In genomic region chr1:40808444-40808843, GRCh38 we compare ENCODE assay signal across 29 cellular contexts. TPM values are rescaled to one million over a fixed set of nuclear protein-coding genes. Genes with fewer than 3 reads are reported as not detected.
A peak's percentile ranks its signal among the peaks of the same experiment; 100 is the strongest.
DNase-seq lines count a peak whose midpoint lies in the region; ATAC-seq lines count a peak whose summit lies in the region.
"Had no signal": no experiment of that assay in that cellular context is flagged by ENCODE, and none has a peak within 500 bp of the region (broad histone marks: within the 10 kb centered on the region; RNA-seq: fewer than 3 reads in every experiment).

No MANE protein-coding gene starts in this region.

- H3K4me1 Mint-ChIP-seq in activated naive CD8-positive, alpha-beta T cell treated with anti-CD3 and anti-CD28 coated beads for 36 hours, result peaks cover 15% of the 10 kb centered on the region
- H3K4me1 Mint-ChIP-seq in activated naive CD8-positive, alpha-beta T cell treated with anti-CD3 and anti-CD28 coated beads, Interleukin-2, amount 50 U/mL, for 24 hours, result peaks cover 20% of the 10 kb centered on the region
- H3K4me1 Mint-ChIP-seq in dendritic cell treated with granulocyte-macrophage colony-stimulating factor and Interleukin-4, amounts not matched to agents 40 ng/mL and 50 ng/mL, for 4 days (ENCODE audit: low read depth), result peaks cover 37% of the 10 kb centered on the region
- peaks cover 21% of the 10 kb centered on the region for H3K4me1 Mint-ChIP-seq in stimulated activated effector memory CD8-positive, alpha-beta T cell treated with anti-CD3 and anti-CD28 coated beads, Interleukin-12 subunit alpha, Interleukin-12 subunit beta, amount 100 ng/mL, for 72 hours

- no peaks in the 10 kb centered on the region for H3K9me3 ChIP-seq in Karpas-422 (ENCODE audit: low read length)
- H3K9me3 ChIP-seq: gastrocnemius medialis, SJSA1 had no signal

- no peak overlapping the region for H2AFZ ChIP-seq in Karpas-422 (ENCODE audit: low read length)

- no peaks in the 10 kb centered on the region for H3K9me2 ChIP-seq in Karpas-422 (replicated peaks; ENCODE audit: insufficient read depth, low read length)

- peak overlapping the region; percentile 74 for H3K9ac ChIP-seq in Karpas-422 (ENCODE audit: low read length)

- DNase-seq in activated naive CD8-positive, alpha-beta T cell treated with anti-CD3 and anti-CD28 coated beads for 36 hours, result no peak
- no peak for DNase-seq in activated naive CD8-positive, alpha-beta T cell treated with anti-CD3 and anti-CD28 coated beads, Interleukin-2, amount 50 U/mL, for 24 hours
- DNase-seq in Karpas-422 (no peak), cerebellum (ENCODE audit: low spot score) (no peak), sciatic nerve (ENCODE audit: low spot score) (no peak)
- DNase-seq in stimulated activated effector memory CD8-positive, alpha-beta T cell treated with anti-CD3 and anti-CD28 coated beads, Interleukin-12 subunit alpha, Interleukin-12 subunit beta, amount 100 ng/mL, for 72 hours (ENCODE audit: low spot score in 2 of 2), result no peak
- DNase-seq: ACHN; activated CD4-positive, alpha-beta T cell treated with anti-CD3 and anti-CD28 coated beads for 1 hour; activated CD8-positive, alpha-beta memory T cell treated with anti-CD3 and anti-CD28 coated beads for 24 hours; activated naive CD4-positive, alpha-beta T cell treated with anti-CD3 and anti-CD28 coated beads, Interleukin-2, amount 50 U/mL, for 16 hours; activated T-cell treated with anti-CD3 and anti-CD28 coated beads, Interleukin-2, amount 50 U/mL, for 4 hours; anterior cingulate cortex; COR-L47; dermis blood vessel endothelial cell; gastrocnemius medialis; GDM1; H7; IMR-90; naive thymus-derived CD4-positive, alpha-beta T cell; NCI-H1092 treated with DMSO at 0.1 percent for 48 hours; NCI-H187 treated with DMSO at 0.1 percent for 48 hours; NCI-H2227 treated with DMSO at 0.1 percent for 48 hours; NCI-H748 treated with DMSO at 0.1 percent for 48 hours; stimulated activated CD4-positive, alpha-beta T cell treated with anti-CD3 and anti-CD28 coated beads, Interleukin-2, amount 100 ng/mL, for 24 hours had no signal

- no peaks in the 10 kb centered on the region for H3K27me3 Mint-ChIP-seq in activated naive CD8-positive, alpha-beta T cell treated with anti-CD3 and anti-CD28 coated beads for 36 hours
- H3K27me3 Mint-ChIP-seq in activated naive CD8-positive, alpha-beta T cell treated with anti-CD3 and anti-CD28 coated beads, Interleukin-2, amount 50 U/mL, for 24 hours, result no peaks in the 10 kb centered on the region
- peaks cover 35% of the 10 kb centered on the region for H3K27me3 Mint-ChIP-seq in dendritic cell treated with granulocyte-macrophage colony-stimulating factor and Interleukin-4, amounts not matched to agents 40 ng/mL and 50 ng/mL, for 4 days

- peak overlapping the region; percentile 63 for H3K4me3 ChIP-seq in Karpas-422 (ENCODE audit: low read length)
- H3K4me3 ChIP-seq: cardiac muscle cell, gastrocnemius medialis, SJSA1 had no signal

- H3K36me3 ChIP-seq in Karpas-422 (ENCODE audit: insufficient read depth, low read length), result no peaks in the 10 kb centered on the region
- H3K36me3 ChIP-seq: cardiac muscle cell, gastrocnemius medialis, SJSA1 had no signal

- ATAC-seq in activated naive CD8-positive, alpha-beta T cell treated with anti-CD3 and anti-CD28 coated beads, Interleukin-2, amount 50 U/mL, for 24 hours, result no peak
- ATAC-seq in stimulated activated effector memory CD8-positive, alpha-beta T cell treated with anti-CD3 and anti-CD28 coated beads, Interleukin-12 subunit alpha, Interleukin-12 subunit beta, amount 100 ng/mL, for 72 hours, result no peak
- ATAC-seq in HG02642 (IDR thresholded peaks at IDR 0.05; ENCODE audit: poor library complexity, unreplicated experiment), result no peak
- no peak for ATAC-seq in sciatic nerve
- ATAC-seq: gastrocnemius medialis had no signal

- H3K27ac ChIP-seq in Karpas-422 (ENCODE audit: low read length), result peak overlapping the region; percentile 100
- H3K27ac ChIP-seq: gastrocnemius medialis, SJSA1 had no signal

- H3K36me3 Mint-ChIP-seq in activated naive CD8-positive, alpha-beta T cell treated with anti-CD3 and anti-CD28 coated beads for 36 hours, result no peaks in the 10 kb centered on the region
- no peaks in the 10 kb centered on the region for H3K36me3 Mint-ChIP-seq in activated naive CD8-positive, alpha-beta T cell treated with anti-CD3 and anti-CD28 coated beads, Interleukin-2, amount 50 U/mL, for 24 hours (ENCODE audit: low read depth)
- H3K36me3 Mint-ChIP-seq in dendritic cell treated with granulocyte-macrophage colony-stimulating factor and Interleukin-4, amounts not matched to agents 40 ng/mL and 50 ng/mL, for 4 days (ENCODE audit: low read depth), result no peaks in the 10 kb centered on the region
- H3K36me3 Mint-ChIP-seq in stimulated activated effector memory CD8-positive, alpha-beta T cell treated with anti-CD3 and anti-CD28 coated beads, Interleukin-12 subunit alpha, Interleukin-12 subunit beta, amount 100 ng/mL, for 72 hours, result no peaks in the 10 kb centered on the region
- H3K36me3 Mint-ChIP-seq: mesothelial cell of epicardium had no signal

- H3K9me3 Mint-ChIP-seq in activated naive CD8-positive, alpha-beta T cell treated with anti-CD3 and anti-CD28 coated beads for 36 hours, result peaks cover 6% of the 10 kb centered on the region
- H3K9me3 Mint-ChIP-seq in activated naive CD8-positive, alpha-beta T cell treated with anti-CD3 and anti-CD28 coated beads, Interleukin-2, amount 50 U/mL, for 24 hours, result no peaks in the 10 kb centered on the region
- peaks cover 10% of the 10 kb centered on the region for H3K9me3 Mint-ChIP-seq in dendritic cell treated with granulocyte-macrophage colony-stimulating factor and Interleukin-4, amounts not matched to agents 40 ng/mL and 50 ng/mL, for 4 days
- no peaks in the 10 kb centered on the region for H3K9me3 Mint-ChIP-seq in stimulated activated effector memory CD8-positive, alpha-beta T cell treated with anti-CD3 and anti-CD28 coated beads, Interleukin-12 subunit alpha, Interleukin-12 subunit beta, amount 100 ng/mL, for 72 hours
- H3K9me3 Mint-ChIP-seq: activated T-cell treated with anti-CD3 and anti-CD28 coated beads, Interleukin-2, amount 50 U/mL, for 4 hours; mesothelial cell of epicardium had no signal

- H3K4me3 Mint-ChIP-seq in activated naive CD8-positive, alpha-beta T cell treated with anti-CD3 and anti-CD28 coated beads for 36 hours, result no peak overlapping the region
- H3K4me3 Mint-ChIP-seq in activated naive CD8-positive, alpha-beta T cell treated with anti-CD3 and anti-CD28 coated beads, Interleukin-2, amount 50 U/mL, for 24 hours, result no peak overlapping the region
- no peak overlapping the region for H3K4me3 Mint-ChIP-seq in dendritic cell treated with granulocyte-macrophage colony-stimulating factor and Interleukin-4, amounts not matched to agents 40 ng/mL and 50 ng/mL, for 4 days
- no peak overlapping the region for H3K4me3 Mint-ChIP-seq in stimulated activated effector memory CD8-positive, alpha-beta T cell treated with anti-CD3 and anti-CD28 coated beads, Interleukin-12 subunit alpha, Interleukin-12 subunit beta, amount 100 ng/mL, for 72 hours
- H3K4me3 Mint-ChIP-seq: activated T-cell treated with anti-CD3 and anti-CD28 coated beads, Interleukin-2, amount 50 U/mL, for 4 hours; mesothelial cell of epicardium had no signal

- H4K20me1 ChIP-seq in Karpas-422 (ENCODE audit: insufficient read depth, low read depth, low read length), result no peaks in the 10 kb centered on the region

- H3K79me2 ChIP-seq in Karpas-422 (ENCODE audit: low read length), result peaks cover 6% of the 10 kb centered on the region; the same call in 1 of the 2 replicates

- peak overlapping the region; percentile 68 for H3K4me2 ChIP-seq in Karpas-422 (ENCODE audit: low read depth, low read length, poor library complexity, severe bottlenecking)

- H3K27me3 ChIP-seq in Karpas-422 (ENCODE audit: low read length), result no peaks in the 10 kb centered on the region
- H3K27me3 ChIP-seq: cardiac muscle cell, gastrocnemius medialis, SJSA1 had no signal

- H3K4me1 ChIP-seq in Karpas-422 (ENCODE audit: low read length), result peaks cover 80% of the 10 kb centered on the region
- H3K4me1 ChIP-seq: SJSA1 had no signal

- peak overlapping the region; percentile 8 for H3K27ac Mint-ChIP-seq in activated naive CD8-positive, alpha-beta T cell treated with anti-CD3 and anti-CD28 coated beads for 36 hours
- H3K27ac Mint-ChIP-seq in activated naive CD8-positive, alpha-beta T cell treated with anti-CD3 and anti-CD28 coated beads, Interleukin-2, amount 50 U/mL, for 24 hours, result no peak overlapping the region
- peak overlapping the region; percentile 81 for H3K27ac Mint-ChIP-seq in dendritic cell treated with granulocyte-macrophage colony-stimulating factor and Interleukin-4, amounts not matched to agents 40 ng/mL and 50 ng/mL, for 4 days
- peak overlapping the region; percentile 82 for H3K27ac Mint-ChIP-seq in stimulated activated effector memory CD8-positive, alpha-beta T cell treated with anti-CD3 and anti-CD28 coated beads, Interleukin-12 subunit alpha, Interleukin-12 subunit beta, amount 100 ng/mL, for 72 hours

- intact Hi-C loops in dendritic cell treated with granulocyte-macrophage colony-stimulating factor and Interleukin-4, amounts not matched to agents 40 ng/mL and 50 ng/mL, for 4 days (cut with micrococcal nuclease), result no loop called here
- intact Hi-C loops in sciatic nerve (cut with DNase I), result no loop called here

RNA-seq across cellular contexts. Expression of gene KCNQ4, which starts 24.9 kb away (rescaled TPM):
- under 1 TPM; 0.64 to 0.82 TPM for total RNA-seq in activated naive CD8-positive, alpha-beta T cell treated with anti-CD3 and anti-CD28 coated beads for 36 hours
- total RNA-seq in Karpas-422 (2014; rRNA removed; shearing (Covaris generic); ENCODE audit: low replicate concordance), result 2.3 and 3.2 TPM in 2 replicates
- total RNA-seq in cerebellum (2.0 TPM), sciatic nerve (2.3 TPM)
- total RNA-seq: dermis blood vessel endothelial cell, IMR-90 had no signal

RNA-seq across cellular contexts. Expression of gene CITED4, which starts 53.7 kb away (rescaled TPM):
- total RNA-seq in activated naive CD8-positive, alpha-beta T cell treated with anti-CD3 and anti-CD28 coated beads for 36 hours, result 1 to 10 TPM; 4.3 to 5.3 TPM
- total RNA-seq in Karpas-422 (2014; rRNA removed; shearing (Covaris generic); ENCODE audit: low replicate concordance), result not detected in 2 replicates
- total RNA-seq in cerebellum (2.0 TPM), sciatic nerve (5.6 TPM)
